Comparison of ENCODE assay signal across 30 cellular contexts in genomic region chr17:16599537-16599936, GRCh38.
"Had no signal": no experiment of that assay in that cellular context is flagged by ENCODE, and none has a peak within 500 bp of the region (broad histone marks: within the 10 kb centered on the region; RNA-seq: fewer than 3 reads in every experiment).

No MANE protein-coding gene starts in this region.

- H3K4me3 ChIP-seq: neural progenitor cell, pancreas, psoas muscle, right lobe of liver, sigmoid colon, smooth muscle cell, spleen, stomach, thoracic aorta, thyroid gland, tibial nerve, upper lobe of left lung, vagina had no signal

- H2AFZ ChIP-seq: neural progenitor cell had no signal

- H3K27me3 ChIP-seq: neural progenitor cell, neutrophil, pancreas, right lobe of liver, sigmoid colon, spleen, stomach, thyroid gland, tibial nerve, upper lobe of left lung, vagina had no signal

- ATAC-seq: naive thymus-derived CD4-positive, alpha-beta T cell; pancreas; psoas muscle; right cardiac atrium; stimulated activated memory B cell treated with anti-CD40 and anti-IgM and Interleukin-4, amounts not matched to agents 10 μg/mL and 1 μg/mL and 100 μg/mL, for 72 hours had no signal

- H3K4me3 Mint-ChIP-seq: naive thymus-derived CD4-positive, alpha-beta T cell; natural killer cell; nephron; neural progenitor cell; stimulated activated memory B cell treated with anti-CD40 and anti-IgM and Interleukin-4, amounts not matched to agents 10 μg/mL and 1 μg/mL and 100 μg/mL, for 72 hours; stimulated activated naive CD8-positive, alpha-beta T cell treated with anti-CD3 and anti-CD28 coated beads, Interleukin-15, Interleukin-2, amounts not matched to agents 100 ng/mL and 50 ng/mL, for 24 hours had no signal

- H3K9me3 ChIP-seq: neutrophil, pancreas, psoas muscle, sigmoid colon, thoracic aorta, thyroid gland, upper lobe of left lung, vagina had no signal

- H3K4me1 Mint-ChIP-seq: naive thymus-derived CD4-positive, alpha-beta T cell; natural killer cell; nephron; stimulated activated memory B cell treated with anti-CD40 and anti-IgM and Interleukin-4, amounts not matched to agents 10 μg/mL and 1 μg/mL and 100 μg/mL, for 72 hours had no signal

- H3K27ac Mint-ChIP-seq: naive thymus-derived CD4-positive, alpha-beta T cell; natural killer cell; nephron; neural progenitor cell; progenitor cell of endocrine pancreas; stimulated activated memory B cell treated with anti-CD40 and anti-IgM and Interleukin-4, amounts not matched to agents 10 μg/mL and 1 μg/mL and 100 μg/mL, for 72 hours; stimulated activated naive CD8-positive, alpha-beta T cell treated with anti-CD3 and anti-CD28 coated beads, Interleukin-15, Interleukin-2, amounts not matched to agents 100 ng/mL and 50 ng/mL, for 24 hours had no signal

- H3K27ac ChIP-seq: neural progenitor cell, neutrophil, pancreas, psoas muscle, right lobe of liver, sigmoid colon, spleen, stomach, thoracic aorta, thyroid gland, tibial nerve, upper lobe of left lung, vagina had no signal

- H3K4me1 ChIP-seq: neural progenitor cell, pancreas, psoas muscle, right lobe of liver, sigmoid colon, spleen, stomach, thyroid gland, tibial nerve, upper lobe of left lung, vagina had no signal

- H3K4me2 ChIP-seq: neural progenitor cell, smooth muscle cell had no signal

- DNase-seq: naive thymus-derived CD4-positive, alpha-beta T cell; natural killer cell; nucleus accumbens; pancreas; psoas muscle; right cardiac atrium; right lobe of liver; sigmoid colon; spleen; stimulated activated CD4-positive, alpha-beta T cell treated with anti-CD3 and anti-CD28 coated beads, Interleukin-12 subunit alpha, Interleukin-12 subunit beta, amount 100 ng/mL, for 4 hours; stimulated activated CD4-positive, alpha-beta T cell treated with anti-CD3 and anti-CD28 coated beads, Interleukin-1b, Interleukin-23, amount 100 ng/mL, for 48 hours; stimulated activated CD4-positive, alpha-beta T cell treated with anti-CD3 and anti-CD28 coated beads, Interleukin-4, amount 100 ng/mL, for 1 hour; stimulated activated CD4-positive, alpha-beta T cell treated with anti-CD3 and anti-CD28 coated beads, Interleukin-4, amount 100 ng/mL, for 4 hours; stimulated activated CD8-positive, alpha-beta memory T cell treated with anti-CD3 and anti-CD28 coated beads, Interleukin-4, amount 100 ng/mL, for 48 hours; stimulated activated naive CD4-positive, alpha-beta T cell treated with Interleukin-2 at 50 U/mL for 16 hours; stomach; thyroid gland; trophoblast cell; upper lobe of left lung had no signal

- H3K9ac ChIP-seq: neural progenitor cell had no signal

- FAIRE-seq: pancreas, urothelium cell line had no signal

- H3K36me3 ChIP-seq: neural progenitor cell, neutrophil, pancreas, right lobe of liver, sigmoid colon, spleen, stomach, thoracic aorta, thyroid gland, tibial nerve, upper lobe of left lung, vagina had no signal
